In the genomic region with DNA sequence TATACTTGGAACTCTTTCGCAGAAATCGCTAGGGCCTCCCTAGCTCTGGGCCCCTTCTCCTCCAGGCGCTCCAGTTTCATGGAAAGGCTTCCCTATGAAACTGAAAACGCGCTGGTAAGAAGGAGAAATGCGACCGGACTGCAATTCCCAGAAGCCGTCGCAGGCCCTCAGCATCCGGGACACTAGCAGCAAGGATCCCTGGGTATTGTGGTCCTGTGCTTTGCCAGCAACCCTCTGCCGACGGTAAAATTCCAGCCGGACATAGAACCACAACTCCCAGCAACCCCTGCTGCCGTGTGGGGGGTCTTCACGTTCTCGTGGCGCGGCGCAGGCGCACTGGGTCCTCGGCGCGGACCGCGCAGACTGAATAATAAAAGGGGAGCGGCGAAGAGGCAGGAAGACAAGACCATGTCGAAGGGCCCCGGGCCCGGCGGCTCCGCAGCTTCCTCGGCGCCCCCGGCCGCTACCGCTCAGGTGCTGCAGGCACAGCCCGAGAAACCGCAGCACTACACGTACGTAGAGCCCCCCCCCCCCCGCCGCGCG, we compare ENCODE assay signal across 8 cellular contexts. TPM values are rescaled to one million over a fixed set of nuclear protein-coding genes. Genes with fewer than 3 reads are reported as not detected.
DNase-seq lines count a peak whose midpoint lies in the region; ATAC-seq, FAIRE-seq and TF ChIP-seq lines count a peak whose summit lies in the region.

Gene UNK (plus strand): TSS at position 334 of the 543 bp plus-strand sequence. CDS start 75 bp downstream, at position 409.

- CTCF ChIA-PET in SK-N-SH (lab: Yijun Ruan, JAX) = interaction anchor here (1.2 to 10.3 kb wide), 17 partner anchors 9 to 165 kb away, joined by 3 to 121 read pairs (median 9); partner anchors contain the start of genes GALK1, SMIM5, UNC13D and WBP2
- CTCF ChIA-PET in activated naive CD4-positive, alpha-beta T cell treated with anti-CD3 and anti-CD28 coated beads for 36 hours (lab: Charles Lee) = interaction anchor here (1.3 to 2.7 kb wide), 3 partner anchors 20 to 42 kb away, joined by 3 to 17 read pairs (median 7); partner anchors contain the start of gene GALK1

- H3K79me2 ChIP-seq in SK-N-SH (ENCODE audit: insufficient read depth) (peaks cover 44% of the 10 kb centered on the region), neural progenitor cell (ENCODE audit: low read depth) (peaks cover 48% of the 10 kb centered on the region)

- FAIRE-seq in G401.6 (lab: Jason Lieb, UNC) = peak; percentile 92

- TF ChIP-seq CTCF in SK-N-SH (IDR thresholded peaks at IDR 0.05) (no peak), neural progenitor cell (IDR thresholded peaks at IDR 0.05) (no peak), stomach (IDR thresholded peaks at IDR 0.05) (peak in 1 of 7 experiments; percentile 31)

- peaks cover 2% of the 10 kb centered on the region for H3K27me3 Mint-ChIP-seq in activated naive CD4-positive, alpha-beta T cell treated with anti-CD3 and anti-CD28 coated beads for 36 hours (ENCODE audit: low read depth)
- H3K27me3 Mint-ChIP-seq in neural progenitor cell (ENCODE audit: insufficient read depth, low read depth) = peaks cover 5% of the 10 kb centered on the region

- no peak for TF ChIP-seq EP300 in SK-N-SH (IDR thresholded peaks at IDR 0.05; ENCODE audit: borderline replicate concordance in 1 of 2, low read depth in 1 of 2, low read length in 1 of 2)
- TF ChIP-seq EP300 in stomach (IDR thresholded peaks at IDR 0.05) = no peak

- peak; percentile 55 for ATAC-seq in HG02610 (IDR thresholded peaks at IDR 0.05; ENCODE audit: unreplicated experiment)

- H3K4me1 Mint-ChIP-seq in activated naive CD4-positive, alpha-beta T cell treated with anti-CD3 and anti-CD28 coated beads for 36 hours (ENCODE audit: low read depth) = peaks cover 51% of the 10 kb centered on the region
- H3K4me1 Mint-ChIP-seq in neural progenitor cell = peaks cover 40% of the 10 kb centered on the region

- H3K27ac ChIP-seq in SK-N-SH (ENCODE audit: low read depth in 2 of 2, low read length in 1 of 2) (peak within 1 kb of the TSS; percentile 98), neural progenitor cell (peak within 1 kb of the TSS; percentile 100), stomach (peak within 1 kb of the TSS; percentile 97 to 100 (median 99))

- peak; percentile 98 for DNase-seq in NCI-H1092 (lab: John Stamatoyannopoulos, UW)
- peak; percentile 99 for DNase-seq in SK-N-SH
- DNase-seq in activated naive CD4-positive, alpha-beta T cell treated with anti-CD3 and anti-CD28 coated beads for 36 hours = peak; percentile 98
- peak; percentile 99 for DNase-seq in foreskin melanocyte
- DNase-seq in neural progenitor cell (ENCODE audit: low spot score) = peak; percentile 99
- peak; percentile 97 for DNase-seq in stomach

- H3K9ac ChIP-seq in SK-N-SH (peak within 1 kb of the TSS; percentile 94), neural progenitor cell (peak within 1 kb of the TSS; percentile 99)

- H3K9me3 Mint-ChIP-seq in activated naive CD4-positive, alpha-beta T cell treated with anti-CD3 and anti-CD28 coated beads for 36 hours = no peaks in the 10 kb centered on the region
- H3K9me3 Mint-ChIP-seq in neural progenitor cell = peaks cover 2% of the 10 kb centered on the region

- no peak for TF ChIP-seq RAD21 in SK-N-SH (IDR thresholded peaks at IDR 0.05; ENCODE audit: low read length)

- no peaks in the 10 kb centered on the region; the same call in 1 of the 2 replicates for H4K20me1 ChIP-seq in SK-N-SH (ENCODE audit: insufficient read depth)
- peaks cover 1% of the 10 kb centered on the region for H4K20me1 ChIP-seq in neural progenitor cell (ENCODE audit: low read depth)

- H3K4me2 ChIP-seq in SK-N-SH (peak within 1 kb of the TSS; percentile 88), neural progenitor cell (peak within 1 kb of the TSS; percentile 93)

- peak within 1 kb of the TSS; percentile 90 for H2AFZ ChIP-seq in SK-N-SH (ENCODE audit: low read depth)
- H2AFZ ChIP-seq in neural progenitor cell (replicated peaks) = peak within 1 kb of the TSS; percentile 38

- peak within 1 kb of the TSS; percentile 100 for H3K27ac Mint-ChIP-seq in activated naive CD4-positive, alpha-beta T cell treated with anti-CD3 and anti-CD28 coated beads for 36 hours
- H3K27ac Mint-ChIP-seq in neural progenitor cell = peak within 1 kb of the TSS; percentile 100

- H3F3A ChIP-seq in SK-N-SH (replicated peaks; ENCODE audit: insufficient read depth) (peaks cover 35% of the 10 kb centered on the region), neural progenitor cell (ENCODE audit: low read depth) (peaks cover 38% of the 10 kb centered on the region)

- H3K4me3 ChIP-seq in SK-N-SH (ENCODE audit: low read depth in 2 of 2, low read length in 1 of 2) (peak within 1 kb of the TSS; percentile 65 to 72), neural progenitor cell (peak within 1 kb of the TSS; percentile 68), stomach (peak within 1 kb of the TSS; percentile 40 to 74 (median 64))

- H3K4me1 ChIP-seq in SK-N-SH (ENCODE audit: control insufficient read depth in 1 of 2, insufficient read depth in 2 of 2, low read depth in 1 of 2, low read length in 1 of 2) (peaks cover 16 to 20% of the 10 kb centered on the region in 2 experiments), neural progenitor cell (peaks cover 26% of the 10 kb centered on the region), stomach (peaks cover 37 to 84% (median 64%) of the 10 kb centered on the region in 4 donors)

- POLR2A ChIA-PET in SK-N-SH (lab: Yijun Ruan, JAX) = interaction anchor here (0.5 to 4.0 kb wide), 17 partner anchors 9 to 107 kb away, joined by 3 to 47 read pairs (median 4); partner anchors contain the start of genes GALK1, UNC13D and WBP2

- H3K4me3 Mint-ChIP-seq in activated naive CD4-positive, alpha-beta T cell treated with anti-CD3 and anti-CD28 coated beads for 36 hours = peak within 1 kb of the TSS; percentile 90
- H3K4me3 Mint-ChIP-seq in neural progenitor cell = peak within 1 kb of the TSS; percentile 91

- intact Hi-C loops in activated naive CD4-positive, alpha-beta T cell treated with anti-CD3 and anti-CD28 coated beads for 36 hours (cut with micrococcal nuclease) = loop anchor here (1.0 to 10.0 kb wide), 13 partner anchors 8 to 730 kb away; partner anchors contain the start of genes ACOX1, GGA3, MRPS7 and RECQL5
- intact Hi-C loops in stomach (cut with DNase I; ENCODE audit: low total_unique reads) = no loop called here

- no peaks in the 10 kb centered on the region for H3K9me2 ChIP-seq in SK-N-SH

- peaks cover 3% of the 10 kb centered on the region for H3K36me3 Mint-ChIP-seq in activated naive CD4-positive, alpha-beta T cell treated with anti-CD3 and anti-CD28 coated beads for 36 hours (ENCODE audit: low read depth)
- peaks cover 12% of the 10 kb centered on the region for H3K36me3 Mint-ChIP-seq in neural progenitor cell

- TF ChIP-seq POLR2A in stomach (IDR thresholded peaks at IDR 0.05) = peak in 1 of 4 donors; percentile 59

- H3K9me3 ChIP-seq in SK-N-SH = no peaks in the 10 kb centered on the region
- no peaks in the 10 kb centered on the region for H3K9me3 ChIP-seq in neural progenitor cell (ENCODE audit: low read depth)
- no peaks in the 10 kb centered on the region for H3K9me3 ChIP-seq in stomach

- no peaks in the 10 kb centered on the region for H3K27me3 ChIP-seq in SK-N-SH (ENCODE audit: insufficient read depth)
- H3K27me3 ChIP-seq in neural progenitor cell = no peaks in the 10 kb centered on the region
- no peaks in the 10 kb centered on the region for H3K27me3 ChIP-seq in stomach

- 0% methylated on average over 38 of the region's 45 CpGs for WGBS in SK-N-SH (ENCODE audit: low lambda C conversion rate)
- 0 to 1% (median 0%) methylated on average over 10 to 45 of the region's 45 CpGs for WGBS in stomach, 5 donors

- H3K36me3 ChIP-seq in SK-N-SH (replicated peaks in 1 of 2; ENCODE audit: control insufficient read depth in 1 of 2, insufficient read depth in 2 of 2, low read length in 1 of 2) (peaks cover 0 to 4% of the 10 kb centered on the region in 2 experiments), neural progenitor cell (no peaks in the 10 kb centered on the region), stomach (no peaks in the 10 kb centered on the region)

TF ChIP-seq in SK-N-SH, 30 proteins besides CTCF, POLR2A, EP300 and RAD21 (continues in another document):
- TF ChIP-seq NRF1 (IDR thresholded peaks at IDR 0.05; ENCODE audit: low read depth, low read length) (peak; percentile 96), SIN3A (IDR thresholded peaks at IDR 0.05; ENCODE audit: borderline replicate concordance, low read depth, low read length) (no peak; the same call in 1 of the 2 replicates), RCOR1 (IDR thresholded peaks at IDR 0.05; ENCODE audit: low read length) (peak; percentile 32), CHD2 (IDR thresholded peaks at IDR 0.05; ENCODE audit: low read length, partially characterized antibody) (peak; percentile 98), FOXJ3 (CRISPR knock-in tag; IDR thresholded peaks at IDR 0.05) (no peak), IRF3 (IDR thresholded peaks at IDR 0.05; ENCODE audit: low read depth, low read length) (no peak), YY1 (IDR thresholded peaks at IDR 0.05; ENCODE audit: low read depth) (0 out of 2 replicates have a peak, but pooled peaks have one; percentile 38), TAF1 (IDR thresholded peaks at IDR 0.05; ENCODE audit: borderline replicate concordance, low read depth, low read length) (peak; percentile 73), TCF12 (IDR thresholded peaks at IDR 0.05) (peak; percentile 37), POLR2AphosphoS5 (IDR thresholded peaks at IDR 0.05; ENCODE audit: low read depth, low read length) (peak; percentile 14)

RNA-seq across cellular contexts. Expression of gene UNK, which starts in this region (rescaled TPM):
- 19.9 and 24.8 TPM in 2 replicates for polyA plus RNA-seq in SK-N-SH (2012; rRNA removed)
- 22.1 and 26.9 TPM in 2 replicates for polyA plus RNA-seq in SK-N-SH (2012; cell fraction: cytosol; rRNA removed)
- 54.0 and 54.3 TPM in 2 replicates for polyA plus RNA-seq in SK-N-SH (2012; cell fraction: nucleus; rRNA removed)
- total RNA-seq in activated naive CD4-positive, alpha-beta T cell treated with anti-CD3 and anti-CD28 coated beads for 36 hours = 10 to 100 TPM; 19.1 to 21.4 TPM
- total RNA-seq in neural progenitor cell (ENCODE audit: low replicate concordance) = 38.5 and 43.0 TPM in 2 replicates
- 100 to 1,000 TPM in 1 of 5 donors, 10 to 100 TPM in 3, 1 to 10 TPM in 1; 3.5 to 102 (median 33.0) TPM for total RNA-seq in stomach
- polyA plus RNA-seq in stomach = 10 to 100 TPM; 13.5 to 17.3 (median 15.1) TPM

Comparison
In these comparisons a context has a peak if more than half of its experiments do, and no peak if none do; other contexts are left out.
1. Peak in every context shown above with its lines: DNase-seq, ATAC-seq, H3K4me3 ChIP-seq and H3K27ac ChIP-seq.